Comparison of ENCODE assay signal across 7 cellular contexts in genomic region chr5:42005561-42006153, GRCh38.
DNase-seq lines count a peak whose midpoint lies in the region; ATAC-seq and TF ChIP-seq lines count a peak whose summit lies in the region.

No MANE protein-coding gene starts in this region.

- in situ Hi-C loops in GM23248 (cut with MboI) (no loop called here), mammary epithelial cell (cut with MboI; ENCODE audit: low sequenced_read_pairs in 2 of 2) (no loop called here)

- H3K9me2 ChIP-seq in GM23248 (ENCODE audit: insufficient read depth) = no peaks in the 10 kb centered on the region

- WGBS in GM23248 (ENCODE audit: low coverage in 1 of 2, low lambda C conversion rate in 2 of 2, missing lambda C conversion rate in 2 of 2), 2 experiments = 38 to 41% methylated on average over 1 of the region's 1 CpG
- WGBS in mammary epithelial cell (ENCODE audit: low coverage, missing lambda C conversion rate) = 44% methylated on average over 1 of the region's 1 CpG

- H3K4me3 ChIP-seq in GM12864 (ENCODE audit: low read depth, low read length) (no peak overlapping the region), GM23248 (no peak overlapping the region), mammary epithelial cell (replicated peaks in 1 of 3; ENCODE audit: insufficient read depth in 1 of 3, low read depth in 2 of 3, low read length in 3 of 3) (no peak overlapping the region)
- H3K4me3 ChIP-seq in naive thymus-derived CD4-positive, alpha-beta T cell (ENCODE audit: low read length) = no peak overlapping the region

- H3K4me3 Mint-ChIP-seq in naive thymus-derived CD4-positive, alpha-beta T cell = no peak overlapping the region

- H3K27ac Mint-ChIP-seq in naive thymus-derived CD4-positive, alpha-beta T cell = no peak overlapping the region

- CTCF ChIA-PET in mammary epithelial cell (lab: Charles Lee; ENCODE audit: low non-redundant PET) = no interaction called here
- CTCF ChIA-PET in naive thymus-derived CD4-positive, alpha-beta T cell (lab: Charles Lee) = interaction anchor here (0.7 to 1.1 kb wide), 2 partner anchors 884 to 1531 kb away, joined by 3 read pairs; no protein-coding TSS in a partner anchor

- H4K20me1 ChIP-seq in GM23248 (ENCODE audit: insufficient read depth) (no peaks in the 10 kb centered on the region), mammary epithelial cell (ENCODE audit: insufficient read depth, low read length) (no peaks in the 10 kb centered on the region)

- H3K9ac ChIP-seq in GM23248 = no peak overlapping the region
- no peak overlapping the region for H3K9ac ChIP-seq in mammary epithelial cell (ENCODE audit: insufficient read depth, low read length)

- H3K27me3 ChIP-seq in GM23248 (replicated peaks; ENCODE audit: insufficient read depth) (no peaks in the 10 kb centered on the region), mammary epithelial cell (ENCODE audit: insufficient read depth, low read length) (no peaks in the 10 kb centered on the region)
- no peaks in the 10 kb centered on the region for H3K27me3 ChIP-seq in naive thymus-derived CD4-positive, alpha-beta T cell (ENCODE audit: control insufficient read depth in 2 of 2, insufficient read depth in 2 of 2, low read length in 2 of 2)

- POLR2A ChIA-PET in naive thymus-derived CD4-positive, alpha-beta T cell (lab: Charles Lee) = no interaction called here

- H3K79me2 ChIP-seq in GM23248 (ENCODE audit: insufficient read depth) = no peaks in the 10 kb centered on the region
- no peaks in the 10 kb centered on the region for H3K79me2 ChIP-seq in mammary epithelial cell (ENCODE audit: insufficient read depth, low read length)

- TF ChIP-seq CTCF in GM12864 (IDR thresholded peaks at IDR 0.05; ENCODE audit: low read depth, low read length, missing control alignments) = peak; percentile 76
- TF ChIP-seq CTCF in mammary epithelial cell (conservative IDR thresholded peaks at IDR 0.05 in 1 of 2, IDR thresholded peaks at IDR 0.05 in 1 of 2; ENCODE audit: extremely low read depth in 1 of 2, insufficient read depth in 1 of 2, low read depth in 1 of 2, low read length in 2 of 2) = peak; percentile 70 to 75

- no peaks in the 10 kb centered on the region for H3F3A ChIP-seq in GM23248 (ENCODE audit: insufficient read depth)

- H3K36me3 ChIP-seq in GM23248 (ENCODE audit: low read depth) (no peaks in the 10 kb centered on the region), mammary epithelial cell (ENCODE audit: insufficient read depth, low read length) (no peaks in the 10 kb centered on the region)
- no peaks in the 10 kb centered on the region for H3K36me3 ChIP-seq in naive thymus-derived CD4-positive, alpha-beta T cell (ENCODE audit: control insufficient read depth in 2 of 3, insufficient read depth in 3 of 3, low read length in 3 of 3)

- no peak overlapping the region for H3K4me2 ChIP-seq in GM23248 (ENCODE audit: unreplicated experiment)
- H3K4me2 ChIP-seq in mammary epithelial cell (ENCODE audit: insufficient read depth, low read depth, low read length) = no peak overlapping the region

- H3K4me1 ChIP-seq in GM23248 (ENCODE audit: insufficient read depth) (no peaks in the 10 kb centered on the region), mammary epithelial cell (ENCODE audit: insufficient read depth, low read length) (no peaks in the 10 kb centered on the region)
- no peaks in the 10 kb centered on the region for H3K4me1 ChIP-seq in naive thymus-derived CD4-positive, alpha-beta T cell (ENCODE audit: control insufficient read depth in 2 of 2, insufficient read depth in 2 of 2, low read length in 2 of 2)

- intact Hi-C loops in mammary epithelial cell (cut with micrococcal nuclease) = loop anchor here (1.0 to 5.0 kb wide), 4 partner anchors 52 to 882 kb away; no protein-coding TSS in a partner anchor
- intact Hi-C loops in naive thymus-derived CD4-positive, alpha-beta T cell (cut with micrococcal nuclease) = loop anchor here (1.0 to 5.0 kb wide), 4 partner anchors 148 to 884 kb away; no protein-coding TSS in a partner anchor

- BruUV-seq in mammary epithelial cell (replicated peaks; lab: Mats Ljungman, UMichigan) = no TSS peak

- no peaks in the 10 kb centered on the region for H3K36me3 Mint-ChIP-seq in naive thymus-derived CD4-positive, alpha-beta T cell

- H3K9me3 ChIP-seq in GM23248 (ENCODE audit: low read depth) = no peaks in the 10 kb centered on the region
- H3K9me3 ChIP-seq in mammary epithelial cell (replicated peaks; ENCODE audit: insufficient read depth, low read length) = no peaks in the 10 kb centered on the region
- no peaks in the 10 kb centered on the region for H3K9me3 ChIP-seq in naive thymus-derived CD4-positive, alpha-beta T cell (ENCODE audit: control insufficient read depth in 2 of 3, low read length in 3 of 3)

- H3K27me3 Mint-ChIP-seq in naive thymus-derived CD4-positive, alpha-beta T cell = peaks cover 4 to 14% (median 6%) of the 10 kb centered on the region in 5 donors

- no peaks in the 10 kb centered on the region for H3K4me1 Mint-ChIP-seq in naive thymus-derived CD4-positive, alpha-beta T cell

- DNase-seq in GM12864 (ENCODE audit: low read depth) (no peak), GM23248 (peak; percentile 49), NAMALWA (ENCODE audit: low spot score) (peak; percentile 37), mammary epithelial cell (peak; percentile 8), NCI-H2029 treated with DMSO at 0.1 percent for 48 hours (lab: John Stamatoyannopoulos, UW) (no peak), NCI-H345 (lab: John Stamatoyannopoulos, UW) (no peak)
- DNase-seq in naive thymus-derived CD4-positive, alpha-beta T cell = peak in 5 of 9 donors; percentile 1 to 9 (median 6)

- H3K9me3 Mint-ChIP-seq in naive thymus-derived CD4-positive, alpha-beta T cell = peaks cover 0 to 2% (median 0%) of the 10 kb centered on the region in 11 donors

- no peak for ATAC-seq in naive thymus-derived CD4-positive, alpha-beta T cell

- dilution Hi-C loops in mammary epithelial cell (cut with HindIII; ENCODE audit: low sequenced_read_pairs) = no loop called here

- H3K27ac ChIP-seq in GM23248 (no peak overlapping the region), mammary epithelial cell (ENCODE audit: insufficient read depth, low read depth, low read length) (no peak overlapping the region)
- no peak overlapping the region for H3K27ac ChIP-seq in naive thymus-derived CD4-positive, alpha-beta T cell (ENCODE audit: low read depth, low read length)

- H2AFZ ChIP-seq in GM23248 = no peak overlapping the region
- no peak overlapping the region for H2AFZ ChIP-seq in mammary epithelial cell (ENCODE audit: low read depth, low read length)

Comparison
In these comparisons a context has a peak if more than half of its experiments do, and no peak if none do; other contexts are left out.
1. DNase-seq: peak in GM23248 (single experiment), NAMALWA (single experiment), mammary epithelial cell (single experiment) and naive thymus-derived CD4-positive, alpha-beta T cell (5 of 9); none in GM12864 (single experiment), NCI-H2029 treated with DMSO at 0.1 percent for 48 hours (single experiment) and NCI-H345 (single experiment).